ENCODE assay signal across 25 cellular contexts in genomic region chr1:230399321-230400006, GRCh38. TPM values are rescaled to one million over a fixed set of nuclear protein-coding genes. Genes with fewer than 3 reads are reported as not detected.
"Had no signal": no experiment of that assay in that cellular context is flagged by ENCODE, and none has a peak within 500 bp of the region (broad histone marks: within the 10 kb centered on the region; RNA-seq: fewer than 3 reads in every experiment).

No MANE protein-coding gene starts in this region.

- ATAC-seq: activated CD4-positive, CD25-positive, alpha-beta regulatory T cell treated with anti-CD3 and anti-CD28 coated beads, Interleukin-2, amount 50 U/mL, for 24 hours; gastrocnemius medialis; left colon had no signal

- H3K9me3 Mint-ChIP-seq: activated CD4-positive, alpha-beta memory T cell treated with anti-CD3 and anti-CD28 coated beads for 36 hours; activated CD4-positive, alpha-beta T cell treated with anti-CD3 and anti-CD28 coated beads, Interleukin-2, amount 10 ng/mL, durations not matched to agents 24 days and 14 days; activated naive CD4-positive, alpha-beta T cell treated with anti-CD3 and anti-CD28 coated beads, Interleukin-2, amount 10 ng/mL, durations not matched to agents 7 days and 5 days; activated naive CD8-positive, alpha-beta T cell treated with anti-CD3 and anti-CD28 coated beads, Interleukin-2, amount 10 ng/mL, durations not matched to agents 7 days and 5 days; dendritic cell treated with granulocyte-macrophage colony-stimulating factor and Interleukin-4, amounts not matched to agents 40 ng/mL and 50 ng/mL, for 4 days; mesothelial cell of epicardium had no signal

- DNase-seq: activated CD4-positive, alpha-beta memory T cell treated with anti-CD3 and anti-CD28 coated beads for 36 hours; activated CD4-positive, alpha-beta T cell treated with anti-CD3 and anti-CD28 coated beads, Interleukin-2, amount 10 ng/mL, durations not matched to agents 24 days and 14 days; activated CD8-positive, alpha-beta memory T cell treated with anti-CD3 and anti-CD28 coated beads, Interleukin-2, amount 50 U/mL, for 4 hours; activated gamma-delta T cell; activated naive CD4-positive, alpha-beta T cell treated with anti-CD3 and anti-CD28 coated beads, Interleukin-2, amount 10 ng/mL, durations not matched to agents 7 days and 5 days; activated naive CD8-positive, alpha-beta T cell treated with anti-CD3 and anti-CD28 coated beads, Interleukin-2, amount 10 ng/mL, durations not matched to agents 7 days and 5 days; activated T-cell treated with anti-CD3 and anti-CD28 coated beads, Interleukin-2, amount 50 U/mL, for 1 hour; amniotic stem cell; brain microvascular endothelial cell; effector CD4-positive, alpha-beta T cell; gastrocnemius medialis; kidney; left colon; naive B cell; stimulated activated CD4-positive, alpha-beta T cell treated with anti-CD3 and anti-CD28 coated beads, Interleukin-15, amount 100 ng/mL, for 24 hours; stimulated activated CD4-positive, alpha-beta T cell treated with anti-CD3 and anti-CD28 coated beads, Interleukin-2, amount 100 ng/mL, for 24 hours; stimulated activated naive CD4-positive, alpha-beta T cell; T-helper 9 cell had no signal

- H3K36me3 Mint-ChIP-seq: activated CD4-positive, alpha-beta memory T cell treated with anti-CD3 and anti-CD28 coated beads for 36 hours; activated naive CD4-positive, alpha-beta T cell treated with anti-CD3 and anti-CD28 coated beads, Interleukin-2, amount 10 ng/mL, durations not matched to agents 7 days and 5 days; activated naive CD8-positive, alpha-beta T cell treated with anti-CD3 and anti-CD28 coated beads, Interleukin-2, amount 10 ng/mL, durations not matched to agents 7 days and 5 days; mesothelial cell of epicardium; naive B cell had no signal

- H3K27ac ChIP-seq: brain microvascular endothelial cell, gastrocnemius medialis, hepatocyte, parathyroid adenoma, tibial nerve, VCaP had no signal

- H3K4me3 Mint-ChIP-seq: activated CD4-positive, alpha-beta memory T cell treated with anti-CD3 and anti-CD28 coated beads for 36 hours; activated CD4-positive, alpha-beta T cell treated with anti-CD3 and anti-CD28 coated beads, Interleukin-2, amount 10 ng/mL, durations not matched to agents 24 days and 14 days; activated naive CD4-positive, alpha-beta T cell treated with anti-CD3 and anti-CD28 coated beads, Interleukin-2, amount 10 ng/mL, durations not matched to agents 7 days and 5 days; activated naive CD8-positive, alpha-beta T cell treated with anti-CD3 and anti-CD28 coated beads, Interleukin-2, amount 10 ng/mL, durations not matched to agents 7 days and 5 days; dendritic cell treated with granulocyte-macrophage colony-stimulating factor and Interleukin-4, amounts not matched to agents 40 ng/mL and 50 ng/mL, for 4 days; mesothelial cell of epicardium; naive B cell had no signal

- H3K27ac Mint-ChIP-seq: activated CD4-positive, alpha-beta memory T cell treated with anti-CD3 and anti-CD28 coated beads for 36 hours; activated CD4-positive, alpha-beta T cell treated with anti-CD3 and anti-CD28 coated beads, Interleukin-2, amount 10 ng/mL, durations not matched to agents 24 days and 14 days; activated naive CD4-positive, alpha-beta T cell treated with anti-CD3 and anti-CD28 coated beads, Interleukin-2, amount 10 ng/mL, durations not matched to agents 7 days and 5 days; activated naive CD8-positive, alpha-beta T cell treated with anti-CD3 and anti-CD28 coated beads, Interleukin-2, amount 10 ng/mL, durations not matched to agents 7 days and 5 days; dendritic cell treated with granulocyte-macrophage colony-stimulating factor and Interleukin-4, amounts not matched to agents 40 ng/mL and 50 ng/mL, for 4 days; mesothelial cell of epicardium had no signal

- H3K4me1 Mint-ChIP-seq: activated CD4-positive, alpha-beta T cell treated with anti-CD3 and anti-CD28 coated beads, Interleukin-2, amount 10 ng/mL, durations not matched to agents 24 days and 14 days; activated naive CD4-positive, alpha-beta T cell treated with anti-CD3 and anti-CD28 coated beads, Interleukin-2, amount 10 ng/mL, durations not matched to agents 7 days and 5 days; activated naive CD8-positive, alpha-beta T cell treated with anti-CD3 and anti-CD28 coated beads, Interleukin-2, amount 10 ng/mL, durations not matched to agents 7 days and 5 days; naive B cell had no signal

- H3K27me3 Mint-ChIP-seq: activated CD4-positive, alpha-beta T cell treated with anti-CD3 and anti-CD28 coated beads, Interleukin-2, amount 10 ng/mL, durations not matched to agents 24 days and 14 days had no signal

RNA-seq across cellular contexts. Expression of gene PGBD5, which starts 26.7 kb away (rescaled TPM):
- total RNA-seq: activated naive CD8-positive, alpha-beta T cell treated with anti-CD3 and anti-CD28 coated beads, Interleukin-2, amount 10 ng/mL, durations not matched to agents 7 days and 5 days had no signal
